Comparison of ENCODE assay signal across 18 cellular contexts in the genomic region with DNA sequence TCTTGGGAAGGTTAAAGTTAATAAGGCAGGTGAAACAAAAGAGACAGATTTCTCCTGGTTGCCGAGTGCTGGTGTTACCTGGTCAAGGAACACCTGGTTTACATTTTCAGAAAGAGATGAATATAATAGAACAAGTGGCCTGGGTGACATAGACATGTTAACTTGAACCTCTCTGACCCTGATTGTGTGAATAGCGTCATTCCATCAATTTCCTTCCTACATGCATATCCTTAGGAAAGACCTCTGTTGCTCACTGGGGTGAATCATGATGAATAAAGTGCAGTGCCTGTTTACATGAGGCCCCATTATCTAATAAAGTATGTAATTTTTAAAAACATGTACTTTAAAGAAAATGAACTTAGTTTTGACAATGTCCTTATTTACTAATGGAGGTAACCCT.
"Had no signal": no experiment of that assay in that cellular context is flagged by ENCODE, and none has a peak within 500 bp of the region (broad histone marks: within the 10 kb centered on the region; RNA-seq: fewer than 3 reads in every experiment).

No MANE protein-coding gene starts in this region.

- ATAC-seq: activated CD4-positive, alpha-beta T cell treated with anti-CD3 and anti-CD28 coated beads for 36 hours; effector memory CD8-positive, alpha-beta T cell; left lung; mucosa of descending colon; naive thymus-derived CD8-positive, alpha-beta T cell; T-helper 17 cell had no signal

- H3K4me1 Mint-ChIP-seq: activated CD4-positive, alpha-beta T cell treated with anti-CD3 and anti-CD28 coated beads for 36 hours; naive thymus-derived CD8-positive, alpha-beta T cell; T-helper 17 cell had no signal

- H3K4me3 ChIP-seq: left lung, mucosa of descending colon, prostate gland, right lobe of liver, smooth muscle cell, suprapubic skin had no signal

- H3K4me3 Mint-ChIP-seq: activated CD4-positive, alpha-beta T cell treated with anti-CD3 and anti-CD28 coated beads for 36 hours; activated naive CD8-positive, alpha-beta T cell; effector memory CD8-positive, alpha-beta T cell; naive thymus-derived CD8-positive, alpha-beta T cell; stimulated activated naive CD8-positive, alpha-beta T cell treated with anti-CD3 and anti-CD28 coated beads, Interleukin-15, Interleukin-2, amounts not matched to agents 100 ng/mL and 50 ng/mL, for 24 hours; T-helper 17 cell had no signal

- H3K9me3 ChIP-seq: prostate gland, right lobe of liver, suprapubic skin had no signal

- H3K27me3 Mint-ChIP-seq: activated CD4-positive, alpha-beta T cell treated with anti-CD3 and anti-CD28 coated beads for 36 hours; activated naive CD8-positive, alpha-beta T cell; effector memory CD8-positive, alpha-beta T cell; naive thymus-derived CD8-positive, alpha-beta T cell; stimulated activated naive CD8-positive, alpha-beta T cell treated with anti-CD3 and anti-CD28 coated beads, Interleukin-15, Interleukin-2, amounts not matched to agents 100 ng/mL and 50 ng/mL, for 24 hours; T-helper 17 cell had no signal

- H3K4me1 ChIP-seq: left lung, prostate gland, right lobe of liver, suprapubic skin had no signal

- H3K4me2 ChIP-seq: smooth muscle cell had no signal

- H3K36me3 ChIP-seq: brain microvascular endothelial cell, left lung, prostate gland, right lobe of liver, suprapubic skin, WERI-Rb-1 had no signal

- H3K27me3 ChIP-seq: brain microvascular endothelial cell, left lung, right lobe of liver, suprapubic skin had no signal

- H3K27ac ChIP-seq: brain microvascular endothelial cell, left lung, prostate gland, right lobe of liver, suprapubic skin, WERI-Rb-1 had no signal

- DNase-seq: activated CD4-positive, alpha-beta T cell treated with anti-CD3 and anti-CD28 coated beads for 36 hours; activated gamma-delta T cell treated with Interleukin-2 at 50 U/mL for 16 hours; amygdala; brain microvascular endothelial cell; effector memory CD8-positive, alpha-beta T cell; erythroblast; left lung; mucosa of descending colon; naive thymus-derived CD8-positive, alpha-beta T cell; right lobe of liver; T-helper 17 cell; trophoblast cell; WERI-Rb-1 had no signal

- H3K27ac Mint-ChIP-seq: activated CD4-positive, alpha-beta T cell treated with anti-CD3 and anti-CD28 coated beads for 36 hours; activated naive CD8-positive, alpha-beta T cell; effector memory CD8-positive, alpha-beta T cell; naive thymus-derived CD8-positive, alpha-beta T cell; stimulated activated naive CD8-positive, alpha-beta T cell treated with anti-CD3 and anti-CD28 coated beads, Interleukin-15, Interleukin-2, amounts not matched to agents 100 ng/mL and 50 ng/mL, for 24 hours; T-helper 17 cell had no signal

- H3K36me3 Mint-ChIP-seq: activated naive CD8-positive, alpha-beta T cell; naive thymus-derived CD8-positive, alpha-beta T cell had no signal
